Comparison of ENCODE assay signal across 2 cellular contexts in the genomic region with DNA sequence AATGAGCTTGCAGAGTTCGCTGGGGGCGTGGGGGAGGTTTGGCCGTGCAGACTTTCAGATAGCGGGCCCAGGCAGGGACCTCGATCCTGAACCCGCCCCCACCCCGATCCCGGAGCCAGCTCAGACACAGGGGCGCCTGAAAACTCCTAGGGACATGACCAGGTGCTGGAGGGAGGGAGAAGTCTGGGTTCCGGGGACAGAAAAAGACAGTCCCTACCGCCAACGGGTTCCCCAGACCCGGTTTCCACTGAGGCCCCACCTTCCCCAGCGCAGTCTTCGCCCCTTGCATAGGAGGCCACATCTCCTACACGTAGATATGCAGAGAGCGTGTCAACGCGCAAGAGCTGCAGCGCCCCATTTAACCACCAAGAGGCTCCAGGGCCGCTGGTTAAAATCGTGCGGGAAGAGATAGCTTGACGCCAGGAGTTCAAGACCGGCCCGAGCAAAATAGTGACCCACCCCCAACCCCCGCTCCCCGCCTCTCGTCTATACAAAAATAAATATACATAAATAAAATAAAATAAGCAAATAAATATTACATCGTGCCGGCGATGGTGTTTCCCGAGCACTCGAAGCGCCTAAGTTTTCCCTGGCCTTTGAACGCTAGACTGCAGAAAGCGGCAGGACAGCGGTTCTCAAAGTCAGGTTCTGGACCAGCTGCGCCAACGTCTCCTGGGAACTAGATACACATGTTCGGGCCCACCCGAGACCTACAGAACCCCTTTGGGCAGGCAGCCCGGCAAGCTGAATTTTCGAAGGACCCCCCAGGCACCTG.
TF ChIP-seq lines count a peak whose summit lies in the region.

No MANE protein-coding gene starts in this region.

TF ChIP-seq in HCT116, 20 proteins besides CTCF, POLR2A, EP300 and RAD21:
- TF ChIP-seq ZNF274 (IDR thresholded peaks at IDR 0.05; ENCODE audit: low read depth, low read length), result no peak
- no peak for TF ChIP-seq CBX3 (IDR thresholded peaks at IDR 0.05; ENCODE audit: low read depth)
- TF ChIP-seq, protein P1, sequence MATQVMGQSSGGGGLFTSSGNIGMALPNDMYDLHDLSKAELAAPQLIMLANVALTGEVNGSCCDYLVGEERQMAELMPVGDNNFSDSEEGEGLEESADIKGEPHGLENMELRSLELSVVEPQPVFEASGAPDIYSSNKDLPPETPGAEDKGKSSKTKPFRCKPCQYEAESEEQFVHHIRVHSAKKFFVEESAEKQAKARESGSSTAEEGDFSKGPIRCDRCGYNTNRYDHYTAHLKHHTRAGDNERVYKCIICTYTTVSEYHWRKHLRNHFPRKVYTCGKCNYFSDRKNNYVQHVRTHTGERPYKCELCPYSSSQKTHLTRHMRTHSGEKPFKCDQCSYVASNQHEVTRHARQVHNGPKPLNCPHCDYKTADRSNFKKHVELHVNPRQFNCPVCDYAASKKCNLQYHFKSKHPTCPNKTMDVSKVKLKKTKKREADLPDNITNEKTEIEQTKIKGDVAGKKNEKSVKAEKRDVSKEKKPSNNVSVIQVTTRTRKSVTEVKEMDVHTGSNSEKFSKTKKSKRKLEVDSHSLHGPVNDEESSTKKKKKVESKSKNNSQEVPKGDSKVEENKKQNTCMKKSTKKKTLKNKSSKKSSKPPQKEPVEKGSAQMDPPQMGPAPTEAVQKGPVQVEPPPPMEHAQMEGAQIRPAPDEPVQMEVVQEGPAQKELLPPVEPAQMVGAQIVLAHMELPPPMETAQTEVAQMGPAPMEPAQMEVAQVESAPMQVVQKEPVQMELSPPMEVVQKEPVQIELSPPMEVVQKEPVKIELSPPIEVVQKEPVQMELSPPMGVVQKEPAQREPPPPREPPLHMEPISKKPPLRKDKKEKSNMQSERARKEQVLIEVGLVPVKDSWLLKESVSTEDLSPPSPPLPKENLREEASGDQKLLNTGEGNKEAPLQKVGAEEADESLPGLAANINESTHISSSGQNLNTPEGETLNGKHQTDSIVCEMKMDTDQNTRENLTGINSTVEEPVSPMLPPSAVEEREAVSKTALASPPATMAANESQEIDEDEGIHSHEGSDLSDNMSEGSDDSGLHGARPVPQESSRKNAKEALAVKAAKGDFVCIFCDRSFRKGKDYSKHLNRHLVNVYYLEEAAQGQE (IDR thresholded peaks at IDR 0.05; ENCODE audit: low read depth), result no peak
- no peak for TF ChIP-seq CEBPB (IDR thresholded peaks at IDR 0.05; ENCODE audit: low read depth)
- TF ChIP-seq JUND (IDR thresholded peaks at IDR 0.05), result no peak
- TF ChIP-seq TCF7L2 (IDR thresholded peaks at IDR 0.05; ENCODE audit: borderline replicate concordance, extremely low read depth, insufficient read depth, insufficient read length), result no peak
- TF ChIP-seq POLR2AphosphoS5 (IDR thresholded peaks at IDR 0.05; ENCODE audit: low read depth, low read length), result no peak
- no peak for TF ChIP-seq ZFX (IDR thresholded peaks at IDR 0.05)
- TF ChIP-seq, protein P2, sequence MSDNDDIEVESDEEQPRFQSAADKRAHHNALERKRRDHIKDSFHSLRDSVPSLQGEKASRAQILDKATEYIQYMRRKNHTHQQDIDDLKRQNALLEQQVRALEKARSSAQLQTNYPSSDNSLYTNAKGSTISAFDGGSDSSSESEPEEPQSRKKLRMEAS (IDR thresholded peaks at IDR 0.05), result no peak
- no peak for TF ChIP-seq SRF (IDR thresholded peaks at IDR 0.05; ENCODE audit: low read depth)
- no peak for TF ChIP-seq ELF1 (IDR thresholded peaks at IDR 0.05; ENCODE audit: borderline replicate concordance, low read depth)
- TF ChIP-seq EGR1 (IDR thresholded peaks at IDR 0.05; ENCODE audit: low read depth), result no peak
- no peak for TF ChIP-seq EZH2 (IDR thresholded peaks at IDR 0.05)
TF ChIP-seq in HCT116: peak in this region for 0.

TF ChIP-seq in K562, 482 proteins besides CTCF, POLR2A, EP300 and RAD21 (continues in another document):
- TF ChIP-seq SMAD4 (CRISPR knock-in tag; conservative IDR thresholded peaks at IDR 0.05) (0 out of 2 replicates have a peak, but pooled peaks have one; percentile 34), ATF1 (CRISPR knock-in tag; IDR thresholded peaks at IDR 0.05) (no peak), ATF1 (tag; IDR thresholded peaks at IDR 0.05) (0 out of 2 replicates have a peak, but pooled peaks have one; percentile 48), BHLHE40 (IDR thresholded peaks at IDR 0.05; ENCODE audit: low read length) (no peak), CXXC5 (CRISPR knock-in tag; IDR thresholded peaks at IDR 0.05) (peak; percentile 53), ZBTB7A (IDR thresholded peaks at IDR 0.05; ENCODE audit: borderline replicate concordance, control insufficient read depth, low read depth, low read length) (0 out of 2 replicates have a peak, but pooled peaks have one; percentile 42), MYNN (IDR thresholded peaks at IDR 0.05) (no peak), MYNN (CRISPR knock-in tag; IDR thresholded peaks at IDR 0.05) (no peak), NFE2 (IDR thresholded peaks at IDR 0.05; ENCODE audit: low read depth) (no peak), TBP (optimal IDR thresholded peaks at IDR 0.05; ENCODE audit: low read depth, low read length) (peak; percentile 44), ZBTB17 (CRISPR knock-in tag; IDR thresholded peaks at IDR 0.05) (no peak), TARDBP (IDR thresholded peaks at IDR 0.05) (no peak), ESRRB (CRISPR knock-in tag; IDR thresholded peaks at IDR 0.05; ENCODE audit: borderline replicate concordance) (no peak), ZNF717 (CRISPR knock-in tag; IDR thresholded peaks at IDR 0.05) (no peak), KDM4B (IDR thresholded peaks at IDR 0.05; ENCODE audit: borderline replicate concordance in 2 of 2, low read depth in 1 of 2) (no peak), HEY1 (CRISPR knock-in tag; IDR thresholded peaks at IDR 0.05; ENCODE audit: borderline replicate concordance) (no peak), HDAC3 (IDR thresholded peaks at IDR 0.05; ENCODE audit: borderline replicate concordance, partially characterized antibody) (no peak), ZNF124 (CRISPR knock-in tag; IDR thresholded peaks at IDR 0.05) (no peak), SMC3 (conservative IDR thresholded peaks at IDR 0.05; ENCODE audit: insufficient read depth, low read depth, low read length) (0 out of 2 replicates have a peak, but pooled peaks have one; percentile 25), DDX20 (tag; IDR thresholded peaks at IDR 0.05; ENCODE audit: low read depth) (no peak), NCOA2 (IDR thresholded peaks at IDR 0.05; ENCODE audit: partially characterized antibody in 2 of 2) (no peak), CREM (IDR thresholded peaks at IDR 0.05; ENCODE audit: low read depth) (peak; percentile 45; the same call in 1 of the 2 replicates), PURB (CRISPR knock-in tag; IDR thresholded peaks at IDR 0.05; ENCODE audit: low read depth) (no peak), FOS (IDR thresholded peaks at IDR 0.05; ENCODE audit: extremely low read depth, insufficient read length) (no peak), GATA2 (CRISPR knock-in tag; IDR thresholded peaks at IDR 0.05) (no peak), POLR3G (IDR thresholded peaks at IDR 0.05; ENCODE audit: extremely low read depth, insufficient read length, insufficient replicate concordance) (no peak), OTX1 (CRISPR knock-in tag; IDR thresholded peaks at IDR 0.05) (no peak), IRF2 (CRISPR knock-in tag; IDR thresholded peaks at IDR 0.05) (no peak), ZBTB1 (CRISPR knock-in tag; IDR thresholded peaks at IDR 0.05; ENCODE audit: borderline replicate concordance, low read depth) (no peak)
- TF ChIP-seq, protein P1 (CRISPR knock-in tag; IDR thresholded peaks at IDR 0.05; ENCODE audit: low read depth), result no peak
- TF ChIP-seq, protein P3, sequence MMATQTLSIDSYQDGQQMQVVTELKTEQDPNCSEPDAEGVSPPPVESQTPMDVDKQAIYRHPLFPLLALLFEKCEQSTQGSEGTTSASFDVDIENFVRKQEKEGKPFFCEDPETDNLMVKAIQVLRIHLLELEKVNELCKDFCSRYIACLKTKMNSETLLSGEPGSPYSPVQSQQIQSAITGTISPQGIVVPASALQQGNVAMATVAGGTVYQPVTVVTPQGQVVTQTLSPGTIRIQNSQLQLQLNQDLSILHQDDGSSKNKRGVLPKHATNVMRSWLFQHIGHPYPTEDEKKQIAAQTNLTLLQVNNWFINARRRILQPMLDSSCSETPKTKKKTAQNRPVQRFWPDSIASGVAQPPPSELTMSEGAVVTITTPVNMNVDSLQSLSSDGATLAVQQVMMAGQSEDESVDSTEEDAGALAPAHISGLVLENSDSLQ (IDR thresholded peaks at IDR 0.05), result no peak
- TF ChIP-seq, protein P4, sequence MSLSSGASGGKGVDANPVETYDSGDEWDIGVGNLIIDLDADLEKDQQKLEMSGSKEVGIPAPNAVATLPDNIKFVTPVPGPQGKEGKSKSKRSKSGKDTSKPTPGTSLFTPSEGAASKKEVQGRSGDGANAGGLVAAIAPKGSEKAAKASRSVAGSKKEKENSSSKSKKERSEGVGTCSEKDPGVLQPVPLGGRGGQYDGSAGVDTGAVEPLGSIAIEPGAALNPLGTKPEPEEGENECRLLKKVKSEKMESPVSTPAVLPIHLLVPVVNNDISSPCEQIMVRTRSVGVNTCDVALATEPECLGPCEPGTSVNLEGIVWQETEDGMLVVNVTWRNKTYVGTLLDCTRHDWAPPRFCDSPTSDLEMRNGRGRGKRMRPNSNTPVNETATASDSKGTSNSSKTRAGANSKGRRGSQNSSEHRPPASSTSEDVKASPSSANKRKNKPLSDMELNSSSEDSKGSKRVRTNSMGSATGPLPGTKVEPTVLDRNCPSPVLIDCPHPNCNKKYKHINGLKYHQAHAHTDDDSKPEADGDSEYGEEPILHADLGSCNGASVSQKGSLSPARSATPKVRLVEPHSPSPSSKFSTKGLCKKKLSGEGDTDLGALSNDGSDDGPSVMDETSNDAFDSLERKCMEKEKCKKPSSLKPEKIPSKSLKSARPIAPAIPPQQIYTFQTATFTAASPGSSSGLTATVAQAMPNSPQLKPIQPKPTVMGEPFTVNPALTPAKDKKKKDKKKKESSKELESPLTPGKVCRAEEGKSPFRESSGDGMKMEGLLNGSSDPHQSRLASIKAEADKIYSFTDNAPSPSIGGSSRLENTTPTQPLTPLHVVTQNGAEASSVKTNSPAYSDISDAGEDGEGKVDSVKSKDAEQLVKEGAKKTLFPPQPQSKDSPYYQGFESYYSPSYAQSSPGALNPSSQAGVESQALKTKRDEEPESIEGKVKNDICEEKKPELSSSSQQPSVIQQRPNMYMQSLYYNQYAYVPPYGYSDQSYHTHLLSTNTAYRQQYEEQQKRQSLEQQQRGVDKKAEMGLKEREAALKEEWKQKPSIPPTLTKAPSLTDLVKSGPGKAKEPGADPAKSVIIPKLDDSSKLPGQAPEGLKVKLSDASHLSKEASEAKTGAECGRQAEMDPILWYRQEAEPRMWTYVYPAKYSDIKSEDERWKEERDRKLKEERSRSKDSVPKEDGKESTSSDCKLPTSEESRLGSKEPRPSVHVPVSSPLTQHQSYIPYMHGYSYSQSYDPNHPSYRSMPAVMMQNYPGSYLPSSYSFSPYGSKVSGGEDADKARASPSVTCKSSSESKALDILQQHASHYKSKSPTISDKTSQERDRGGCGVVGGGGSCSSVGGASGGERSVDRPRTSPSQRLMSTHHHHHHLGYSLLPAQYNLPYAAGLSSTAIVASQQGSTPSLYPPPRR (CRISPR knock-in tag; IDR thresholded peaks at IDR 0.05; ENCODE audit: borderline replicate concordance), result no peak
- TF ChIP-seq, protein P5, sequence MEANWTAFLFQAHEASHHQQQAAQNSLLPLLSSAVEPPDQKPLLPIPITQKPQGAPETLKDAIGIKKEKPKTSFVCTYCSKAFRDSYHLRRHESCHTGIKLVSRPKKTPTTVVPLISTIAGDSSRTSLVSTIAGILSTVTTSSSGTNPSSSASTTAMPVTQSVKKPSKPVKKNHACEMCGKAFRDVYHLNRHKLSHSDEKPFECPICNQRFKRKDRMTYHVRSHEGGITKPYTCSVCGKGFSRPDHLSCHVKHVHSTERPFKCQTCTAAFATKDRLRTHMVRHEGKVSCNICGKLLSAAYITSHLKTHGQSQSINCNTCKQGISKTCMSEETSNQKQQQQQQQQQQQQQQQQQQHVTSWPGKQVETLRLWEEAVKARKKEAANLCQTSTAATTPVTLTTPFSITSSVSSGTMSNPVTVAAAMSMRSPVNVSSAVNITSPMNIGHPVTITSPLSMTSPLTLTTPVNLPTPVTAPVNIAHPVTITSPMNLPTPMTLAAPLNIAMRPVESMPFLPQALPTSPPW (CRISPR knock-in tag; IDR thresholded peaks at IDR 0.05), result peak; percentile 11
- TF ChIP-seq, protein P6, sequence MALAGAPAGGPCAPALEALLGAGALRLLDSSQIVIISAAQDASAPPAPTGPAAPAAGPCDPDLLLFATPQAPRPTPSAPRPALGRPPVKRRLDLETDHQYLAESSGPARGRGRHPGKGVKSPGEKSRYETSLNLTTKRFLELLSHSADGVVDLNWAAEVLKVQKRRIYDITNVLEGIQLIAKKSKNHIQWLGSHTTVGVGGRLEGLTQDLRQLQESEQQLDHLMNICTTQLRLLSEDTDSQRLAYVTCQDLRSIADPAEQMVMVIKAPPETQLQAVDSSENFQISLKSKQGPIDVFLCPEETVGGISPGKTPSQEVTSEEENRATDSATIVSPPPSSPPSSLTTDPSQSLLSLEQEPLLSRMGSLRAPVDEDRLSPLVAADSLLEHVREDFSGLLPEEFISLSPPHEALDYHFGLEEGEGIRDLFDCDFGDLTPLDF (CRISPR knock-in tag; IDR thresholded peaks at IDR 0.05), result no peak
- TF ChIP-seq, protein P7, sequence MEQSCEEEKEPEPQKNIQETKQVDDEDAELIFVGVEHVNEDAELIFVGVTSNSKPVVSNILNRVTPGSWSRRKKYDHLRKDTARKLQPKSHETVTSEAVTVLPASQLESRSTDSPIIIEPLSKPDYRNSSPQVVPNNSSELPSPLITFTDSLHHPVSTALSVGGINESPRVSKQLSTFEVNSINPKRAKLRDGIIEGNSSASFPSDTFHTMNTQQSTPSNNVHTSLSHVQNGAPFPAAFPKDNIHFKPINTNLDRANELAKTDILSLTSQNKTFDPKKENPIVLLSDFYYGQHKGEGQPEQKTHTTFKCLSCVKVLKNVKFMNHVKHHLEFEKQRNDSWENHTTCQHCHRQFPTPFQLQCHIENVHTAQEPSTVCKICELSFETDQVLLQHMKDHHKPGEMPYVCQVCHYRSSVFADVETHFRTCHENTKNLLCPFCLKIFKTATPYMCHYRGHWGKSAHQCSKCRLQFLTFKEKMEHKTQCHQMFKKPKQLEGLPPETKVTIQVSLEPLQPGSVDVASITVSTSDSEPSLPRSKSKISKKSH (CRISPR knock-in tag; IDR thresholded peaks at IDR 0.05), result no peak
